ENCODE assay signal across 8 cellular contexts in genomic region chr3:25665646-25666136, GRCh38. TPM values are rescaled to one million over a fixed set of nuclear protein-coding genes. Genes with fewer than 3 reads are reported as not detected.
DNase-seq lines count a peak whose midpoint lies in the region; ATAC-seq and TF ChIP-seq lines count a peak whose summit lies in the region.

No MANE protein-coding gene starts in this region.

- no peak for TF ChIP-seq POLR2A in thyroid gland (IDR thresholded peaks at IDR 0.05)

- no peaks in the 10 kb centered on the region for H3K36me3 ChIP-seq in thyroid gland

- H3K4me1 Mint-ChIP-seq in activated CD8-positive, alpha-beta memory T cell treated with anti-CD3 and anti-CD28 coated beads, Interleukin-2, amount 10 ng/mL, durations not matched to agents 7 days and 5 days: peaks cover 30% of the 10 kb centered on the region
- peaks cover 30% of the 10 kb centered on the region for H3K4me1 Mint-ChIP-seq in activated T-helper 1 cell treated with anti-CD3 and anti-CD28 coated beads, Interleukin-12 subunit alpha, Interleukin-12 subunit beta, Interleukin-2, Interleukin-4 antibody, amounts not matched to agents 30 ng/mL and 10 ng/mL and 1 ng/mL, durations not matched to agents 14 hours and 24 hours and 36 hours (ENCODE audit: low read depth)

- peaks cover 8% of the 10 kb centered on the region for H3K36me3 Mint-ChIP-seq in activated CD8-positive, alpha-beta memory T cell treated with anti-CD3 and anti-CD28 coated beads, Interleukin-2, amount 10 ng/mL, durations not matched to agents 7 days and 5 days
- peaks cover 3% of the 10 kb centered on the region for H3K36me3 Mint-ChIP-seq in activated T-helper 1 cell treated with anti-CD3 and anti-CD28 coated beads, Interleukin-12 subunit alpha, Interleukin-12 subunit beta, Interleukin-2, Interleukin-4 antibody, amounts not matched to agents 30 ng/mL and 10 ng/mL and 1 ng/mL, durations not matched to agents 14 hours and 24 hours and 36 hours (ENCODE audit: low read depth)

- no peak for DNase-seq in activated CD8-positive, alpha-beta memory T cell treated with anti-CD3 and anti-CD28 coated beads, Interleukin-2, amount 10 ng/mL, durations not matched to agents 7 days and 5 days
- no peak for DNase-seq in activated CD8-positive, alpha-beta memory T cell treated with anti-CD3 and anti-CD28 coated beads, Interleukin-2, amount 50 U/mL, for 48 hours
- no peak for DNase-seq in activated T-helper 1 cell treated with anti-CD3 and anti-CD28 coated beads, Interleukin-12 subunit alpha, Interleukin-12 subunit beta, Interleukin-2, Interleukin-4 antibody, amounts not matched to agents 30 ng/mL and 10 ng/mL and 1 ng/mL, durations not matched to agents 14 hours and 24 hours and 36 hours (ENCODE audit: low spot score)
- DNase-seq in thyroid gland: no peak
- DNase-seq in cerebellar cortex (ENCODE audit: low spot score): no peak
- DNase-seq in iPS-NIHi11 (ENCODE audit: low spot score): no peak

- CTCF ChIA-PET in activated CD8-positive, alpha-beta memory T cell treated with anti-CD3 and anti-CD28 coated beads, Interleukin-2, amount 10 ng/mL, durations not matched to agents 7 days and 5 days (lab: Charles Lee): interaction anchor here (1.0 to 1.6 kb wide), 4 partner anchors 9 to 116 kb away, joined by 3 to 8 read pairs (median 4); no protein-coding TSS in a partner anchor

- intact Hi-C loops in activated T-helper 1 cell treated with anti-CD3 and anti-CD28 coated beads, Interleukin-12 subunit alpha, Interleukin-12 subunit beta, Interleukin-2, Interleukin-4 antibody, amounts not matched to agents 30 ng/mL and 10 ng/mL and 1 ng/mL, durations not matched to agents 14 hours and 24 hours and 36 hours (cut with micrococcal nuclease): loop anchor here (1.0 to 10.0 kb wide), 4 partner anchors 10 to 981 kb away; partner anchors contain the start of gene OXSM
- intact Hi-C loops in thyroid gland (cut with DNase I): no loop called here

- H3K4me3 Mint-ChIP-seq in activated CD8-positive, alpha-beta memory T cell treated with anti-CD3 and anti-CD28 coated beads, Interleukin-2, amount 10 ng/mL, durations not matched to agents 7 days and 5 days: peak overlapping the region; percentile 89
- H3K4me3 Mint-ChIP-seq in activated T-helper 1 cell treated with anti-CD3 and anti-CD28 coated beads, Interleukin-12 subunit alpha, Interleukin-12 subunit beta, Interleukin-2, Interleukin-4 antibody, amounts not matched to agents 30 ng/mL and 10 ng/mL and 1 ng/mL, durations not matched to agents 14 hours and 24 hours and 36 hours: peak overlapping the region; percentile 93

- peak overlapping the region; percentile 99 for H3K27ac Mint-ChIP-seq in activated CD8-positive, alpha-beta memory T cell treated with anti-CD3 and anti-CD28 coated beads, Interleukin-2, amount 10 ng/mL, durations not matched to agents 7 days and 5 days
- peak overlapping the region; percentile 97 for H3K27ac Mint-ChIP-seq in activated T-helper 1 cell treated with anti-CD3 and anti-CD28 coated beads, Interleukin-12 subunit alpha, Interleukin-12 subunit beta, Interleukin-2, Interleukin-4 antibody, amounts not matched to agents 30 ng/mL and 10 ng/mL and 1 ng/mL, durations not matched to agents 14 hours and 24 hours and 36 hours

- H3K27ac ChIP-seq in layer of hippocampus (ENCODE audit: low read depth, low read length) (peak overlapping the region; percentile 94), thyroid gland (peak overlapping the region; percentile 96 to 98 (median 97))

- no peak for TF ChIP-seq CTCF in thyroid gland (IDR thresholded peaks at IDR 0.05)

- H3K27me3 ChIP-seq in layer of hippocampus (ENCODE audit: control insufficient read depth, insufficient read depth, low read length): no peaks in the 10 kb centered on the region
- no peaks in the 10 kb centered on the region for H3K27me3 ChIP-seq in thyroid gland

- 38% methylated on average over 4 of the region's 4 CpGs for WGBS in thyroid gland, 2 donors

- H3K9me3 ChIP-seq in thyroid gland: no peaks in the 10 kb centered on the region

- no peak overlapping the region for H3K4me3 ChIP-seq in thyroid gland (replicated peaks in 1 of 3)

- H3K9me3 Mint-ChIP-seq in activated CD8-positive, alpha-beta memory T cell treated with anti-CD3 and anti-CD28 coated beads, Interleukin-2, amount 10 ng/mL, durations not matched to agents 7 days and 5 days (ENCODE audit: low read depth): no peaks in the 10 kb centered on the region
- no peaks in the 10 kb centered on the region for H3K9me3 Mint-ChIP-seq in activated T-helper 1 cell treated with anti-CD3 and anti-CD28 coated beads, Interleukin-12 subunit alpha, Interleukin-12 subunit beta, Interleukin-2, Interleukin-4 antibody, amounts not matched to agents 30 ng/mL and 10 ng/mL and 1 ng/mL, durations not matched to agents 14 hours and 24 hours and 36 hours

- peaks cover 25 to 28% of the 10 kb centered on the region in 2 donors for H3K4me1 ChIP-seq in thyroid gland

- H3K27me3 Mint-ChIP-seq in activated CD8-positive, alpha-beta memory T cell treated with anti-CD3 and anti-CD28 coated beads, Interleukin-2, amount 10 ng/mL, durations not matched to agents 7 days and 5 days: no peaks in the 10 kb centered on the region
- peaks cover 2% of the 10 kb centered on the region for H3K27me3 Mint-ChIP-seq in activated T-helper 1 cell treated with anti-CD3 and anti-CD28 coated beads, Interleukin-12 subunit alpha, Interleukin-12 subunit beta, Interleukin-2, Interleukin-4 antibody, amounts not matched to agents 30 ng/mL and 10 ng/mL and 1 ng/mL, durations not matched to agents 14 hours and 24 hours and 36 hours (ENCODE audit: insufficient read depth)

- no peak for ATAC-seq in activated CD8-positive, alpha-beta memory T cell treated with anti-CD3 and anti-CD28 coated beads, Interleukin-2, amount 10 ng/mL, durations not matched to agents 7 days and 5 days
- no peak for ATAC-seq in GM19395 (IDR thresholded peaks at IDR 0.05; ENCODE audit: unreplicated experiment)

RNA-seq across cellular contexts. Expression of gene TOP2B, which starts 1.0 kb away (rescaled TPM):
- 100 to 1,000 TPM; 107 to 128 TPM for total RNA-seq in activated CD8-positive, alpha-beta memory T cell treated with anti-CD3 and anti-CD28 coated beads, Interleukin-2, amount 10 ng/mL, durations not matched to agents 7 days and 5 days
- total RNA-seq in activated T-helper 1 cell treated with anti-CD3 and anti-CD28 coated beads, Interleukin-12 subunit alpha, Interleukin-12 subunit beta, Interleukin-2, Interleukin-4 antibody, amounts not matched to agents 30 ng/mL and 10 ng/mL and 1 ng/mL, durations not matched to agents 14 hours and 24 hours and 36 hours: 133 and 135 TPM in 2 replicates
- total RNA-seq in thyroid gland: 100 to 1,000 TPM; 109 to 180 (median 131) TPM
